8 cellular contexts compared by ENCODE assay signal in genomic region chr14:68979722-68980552, GRCh38. TPM values are rescaled to one million over a fixed set of nuclear protein-coding genes. Genes with fewer than 3 reads are reported as not detected.
A peak's percentile ranks its signal among the peaks of the same experiment; 100 is the strongest.
DNase-seq lines count a peak whose midpoint lies in the region; ATAC-seq and TF ChIP-seq lines count a peak whose summit lies in the region.

No MANE protein-coding gene starts in this region.

- peaks cover 32% of the 10 kb centered on the region for H3K4me1 Mint-ChIP-seq in Caco-2 (ENCODE audit: low read depth, unreplicated experiment)

- H3K27me3 Mint-ChIP-seq in Caco-2 (ENCODE audit: insufficient read depth, unreplicated experiment): no peaks in the 10 kb centered on the region

- H3K9me3 ChIP-seq in Caco-2: no peaks in the 10 kb centered on the region

- POLR2A ChIA-PET in Caco-2 (lab: Charles Lee): interaction anchor here (0.5 to 1.6 kb wide), 2 partner anchors 55 to 418 kb away, joined by 4 to 6 read pairs; partner anchors contain the start of gene ERH

- H3K4me3 Mint-ChIP-seq in Caco-2 (ENCODE audit: unreplicated experiment): peak overlapping the region; percentile 98

- H3K36me3 Mint-ChIP-seq in Caco-2 (ENCODE audit: insufficient read depth, unreplicated experiment): peaks cover 14% of the 10 kb centered on the region

- H3K4me3 ChIP-seq in Caco-2 (ENCODE audit: low read depth, low read length) (peak overlapping the region; percentile 96), WI38 (ENCODE audit: low read depth, low read length) (peak overlapping the region; percentile 97), foreskin fibroblast (ENCODE audit: low read depth in 1 of 2, low read length in 2 of 2) (peak overlapping the region; percentile 87 to 97)

- intact Hi-C loops in Caco-2 (cut with micrococcal nuclease; ENCODE audit: unreplicated experiment): loop anchor here (1.0 to 5.0 kb wide), 6 partner anchors 42 to 188 kb away; partner anchors contain the start of gene ZFP36L1

- DNase-seq in Caco-2 (peak; percentile 29 to 72), KBM-7 (peak; percentile 21), foreskin fibroblast (peak in 1 of 2 donors; percentile 65), occipital lobe (lab: John Stamatoyannopoulos, UW) (peak; percentile 25), NCI-H1694 treated with DMSO at 0.1 percent for 48 hours (lab: John Stamatoyannopoulos, UW) (no peak)

- peaks cover 33% of the 10 kb centered on the region for H3K4me1 ChIP-seq in Caco-2

- BruUV-seq in Caco-2 (replicated peaks; lab: Mats Ljungman, UMichigan): TSS peak; percentile 70

- H3K9me3 Mint-ChIP-seq in Caco-2 (ENCODE audit: unreplicated experiment): no peaks in the 10 kb centered on the region

- in situ Hi-C loops in KBM-7 (cut with MboI; ENCODE audit: low pct_unique_long_range_greater_than_20kb, low sequenced_read_pairs): no loop called here

- no peaks in the 10 kb centered on the region for H3K27me3 ChIP-seq in Caco-2 (replicated peaks; ENCODE audit: control insufficient read depth, insufficient read depth, low read length)

- no peak for TF ChIP-seq CTCF in Caco-2 (IDR thresholded peaks at IDR 0.05; ENCODE audit: insufficient read depth in 1 of 2, low read depth in 1 of 2, low read length in 1 of 2, severe bottlenecking in 1 of 2, unreplicated experiment in 1 of 2)
- TF ChIP-seq CTCF in WI38 (IDR thresholded peaks at IDR 0.05; ENCODE audit: low read depth, low read length): no peak
- no peak for TF ChIP-seq CTCF in foreskin fibroblast (IDR thresholded peaks at IDR 0.05; ENCODE audit: low read depth, low read length)

- ATAC-seq in GM21526 (IDR thresholded peaks at IDR 0.05; ENCODE audit: low FRiP score, unreplicated experiment) (no peak), HG03095 (IDR thresholded peaks at IDR 0.05; ENCODE audit: unreplicated experiment) (no peak)

- CTCF ChIA-PET in Caco-2 (lab: Charles Lee): interaction anchor here (0.8 to 1.4 kb wide), 7 partner anchors 15 to 121 kb away, joined by 3 to 5 read pairs (median 4); no protein-coding TSS in a partner anchor

- peak overlapping the region; percentile 84 for H3K27ac Mint-ChIP-seq in Caco-2 (ENCODE audit: unreplicated experiment)

- H3K36me3 ChIP-seq in Caco-2 (ENCODE audit: control insufficient read depth, insufficient read depth, low read length): no peaks in the 10 kb centered on the region; the same call in 1 of the 2 replicates

RNA-seq across cellular contexts. Expression of gene ACTN1, which starts 0.8 kb away (rescaled TPM):
- total RNA-seq in Caco-2 (2022) (170 and 181 TPM in 2 replicates), occipital lobe (12.2 TPM)

Comparison
In these comparisons a context has a peak if more than half of its experiments do, and no peak if none do; other contexts are left out.
1. RNA of gene ACTN1, which starts 0.8 kb away (total RNA-seq): 170 to 181 TPM in Caco-2; 12.2 TPM in occipital lobe (single experiment); every median in the first group is over 10 times any median in the second.
2. Peak in every context shown above with its lines, with median percentiles within 50 percentile points of each other: H3K4me3 ChIP-seq.